ENCODE assay signal across 11 cellular contexts in genomic region chr3:50264964-50265485, GRCh38. TPM values are rescaled to one million over a fixed set of nuclear protein-coding genes. Genes with fewer than 3 reads are reported as not detected.
DNase-seq lines count a peak whose midpoint lies in the region; ATAC-seq, FAIRE-seq and TF ChIP-seq lines count a peak whose summit lies in the region.
"Had no signal": no experiment of that assay in that cellular context is flagged by ENCODE, and none has a peak within 500 bp of the region (broad histone marks: within the 10 kb centered on the region; RNA-seq: fewer than 3 reads in every experiment).

No MANE protein-coding gene starts in this region.

- H3K9ac ChIP-seq in HepG2 (ENCODE audit: insufficient read depth, low read depth, low read length): peak overlapping the region; percentile 94
- no peak overlapping the region for H3K9ac ChIP-seq in parathyroid adenoma

- H3K4me3 ChIP-seq in HepG2 (replicated peaks in 1 of 3; ENCODE audit: insufficient read depth in 1 of 3, low read depth in 2 of 3, low read length in 3 of 3) (peak overlapping the region in 2 of 3 experiments; percentile 3 to 61; a peak in 3 of 6 replicates), right lobe of liver (no peak overlapping the region), gastroesophageal sphincter (peak overlapping the region in 1 of 2 donors; percentile 11), parathyroid adenoma (ENCODE audit: low read depth, low read length) (no peak overlapping the region)

- TF ChIP-seq POLR2A in HepG2 (IDR thresholded peaks at IDR 0.05; ENCODE audit: insufficient read depth in 1 of 2, low read depth in 2 of 2, low read length in 2 of 2): peak in 1 of 2 experiments; percentile 24; a peak in 1 of 4 replicates
- TF ChIP-seq POLR2A in right lobe of liver (IDR thresholded peaks at IDR 0.05): no peak
- TF ChIP-seq POLR2A in gastroesophageal sphincter (IDR thresholded peaks at IDR 0.05): no peak

- TF ChIP-seq EP300 in HepG2 (IDR thresholded peaks at IDR 0.05; ENCODE audit: low read depth in 2 of 2, low read length in 2 of 2): no peak
- TF ChIP-seq EP300 in HepG2 (CRISPR knock-in tag; IDR thresholded peaks at IDR 0.05; ENCODE audit: borderline replicate concordance): no peak
- no peak for TF ChIP-seq EP300 in gastroesophageal sphincter (IDR thresholded peaks at IDR 0.05)

- in situ Hi-C loops in HepG2 (cut with HindIII; ENCODE audit: extremely low pct_ligation_motif_present, low pct_unique_long_range_greater_than_20kb): loop anchor here (5.0 kb wide), 1 partner anchor 57 kb away; the partner anchor contains the start of gene HYAL2

- CTCF ChIA-PET in HepG2 (lab: Yijun Ruan, JAX; ENCODE audit: low intra/inter-chr PET ratio, low total read pairs): no interaction called here

- peaks cover 87% of the 10 kb centered on the region for H3K4me1 ChIP-seq in HepG2 (ENCODE audit: insufficient read depth, low read length)
- peaks cover 0 to 15% (median 0%) of the 10 kb centered on the region in 4 donors for H3K4me1 ChIP-seq in right lobe of liver
- H3K4me1 ChIP-seq in gastroesophageal sphincter: peaks cover 0 to 96% (median 53%) of the 10 kb centered on the region in 3 donors
- H3K4me1 ChIP-seq in parathyroid adenoma: peaks cover 68% of the 10 kb centered on the region

- no peak for TF ChIP-seq RAD21 in HepG2 (CRISPR knock-in tag; IDR thresholded peaks at IDR 0.05)

- ATAC-seq in HepG2 (no peak), right lobe of liver (no peak), gastroesophageal sphincter (peak; percentile 10)
- ATAC-seq: stimulated activated naive B cell treated with anti-CD40 and anti-IgM and Interleukin-4, amounts not matched to agents 10 μg/mL and 1 μg/mL and 100 μg/mL, for 72 hours had no signal

- H3K36me3 ChIP-seq in HepG2 (replicated peaks in 1 of 2; ENCODE audit: control insufficient read depth in 1 of 2, insufficient read depth in 2 of 2, low read length in 2 of 2) (no peaks in the 10 kb centered on the region), right lobe of liver (no peaks in the 10 kb centered on the region), gastroesophageal sphincter (no peaks in the 10 kb centered on the region), parathyroid adenoma (ENCODE audit: control insufficient read depth, insufficient read depth, low read length) (no peaks in the 10 kb centered on the region)

- FAIRE-seq in HepG2 (lab: Jason Lieb, UNC): no peak

- H3K4me2 ChIP-seq in HepG2 (ENCODE audit: low read depth, low read length): peak overlapping the region; percentile 98
- peak overlapping the region; percentile 13 for H3K4me2 ChIP-seq in parathyroid adenoma (ENCODE audit: low read length)

- DNase-seq in HepG2 (ENCODE audit: low spot score) (no peak), right lobe of liver (no peak), GM19240 (ENCODE audit: insufficient read length, low spot score) (no peak), AML-193 (lab: John Stamatoyannopoulos, UW) (no peak), SIG-M5 (lab: John Stamatoyannopoulos, UW) (no peak), NCI-H526 treated with DMSO at 0.1 percent for 48 hours (lab: John Stamatoyannopoulos, UW) (no peak)
- DNase-seq: activated CD4-positive, CD25-positive, alpha-beta regulatory T cell treated with anti-CD3 and anti-CD28 coated beads, Interleukin-2, amount 50 U/mL, for 72 hours; foreskin melanocyte; stimulated activated naive B cell treated with anti-CD40 and anti-IgM and Interleukin-4, amounts not matched to agents 10 μg/mL and 1 μg/mL and 100 μg/mL, for 72 hours had no signal

- TF ChIP-seq CTCF in HepG2 (CRISPR knock-in tag; IDR thresholded peaks at IDR 0.05): no peak
- TF ChIP-seq CTCF in right lobe of liver (IDR thresholded peaks at IDR 0.05): no peak
- no peak for TF ChIP-seq CTCF in gastroesophageal sphincter (IDR thresholded peaks at IDR 0.05)
- no peak for TF ChIP-seq CTCF in parathyroid adenoma (IDR thresholded peaks at IDR 0.05)

- BruUV-seq in HepG2 (replicated peaks; lab: Mats Ljungman, UMichigan): no TSS peak

- H3K79me2 ChIP-seq in HepG2 (ENCODE audit: insufficient read depth, low read length) (peaks cover 21% of the 10 kb centered on the region), parathyroid adenoma (no peaks in the 10 kb centered on the region)

- POLR2A ChIA-PET in HepG2 (lab: Yijun Ruan, JAX): interaction anchor here (0.6 to 8.0 kb wide), 23 partner anchors 6 to 115 kb away, joined by 3 to 155 read pairs (median 7); partner anchors contain the start of genes GNAI2, HYAL1, HYAL2 and HYAL3

- H2AFZ ChIP-seq in HepG2 (ENCODE audit: low read length) (no peak overlapping the region), parathyroid adenoma (peak overlapping the region; percentile 63)

- 23% methylated on average over 4 of the region's 7 CpGs for WGBS in HepG2 (ENCODE audit: low lambda C conversion rate)
- WGBS in right lobe of liver (ENCODE audit: insufficient coverage, low coverage, low lambda C conversion rate, missing lambda C conversion rate): 53% methylated on average over 3 of the region's 7 CpGs
- WGBS in gastroesophageal sphincter (ENCODE audit: low coverage in 1 of 2), 2 donors: no CpG with 5 or more reads among the region's 7 CpGs

- H4K20me1 ChIP-seq in HepG2 (ENCODE audit: insufficient read depth, low read length): no peaks in the 10 kb centered on the region

- H3K9me3 ChIP-seq in HepG2 (ENCODE audit: low read length): no peaks in the 10 kb centered on the region
- no peaks in the 10 kb centered on the region for H3K9me3 ChIP-seq in right lobe of liver
- no peaks in the 10 kb centered on the region for H3K9me3 ChIP-seq in gastroesophageal sphincter
- no peaks in the 10 kb centered on the region for H3K9me3 ChIP-seq in parathyroid adenoma (ENCODE audit: control insufficient read depth, low read length)

- H3K27me3 ChIP-seq in HepG2 (ENCODE audit: control insufficient read depth in 1 of 2, insufficient read depth in 2 of 2, low read length in 2 of 2): no peaks in the 10 kb centered on the region; a peak in 1 of 5 replicates
- H3K27me3 ChIP-seq in right lobe of liver: no peaks in the 10 kb centered on the region
- H3K27me3 ChIP-seq in gastroesophageal sphincter: no peaks in the 10 kb centered on the region
- H3K27me3 ChIP-seq in parathyroid adenoma (ENCODE audit: control insufficient read depth, insufficient read depth, low read length): no peaks in the 10 kb centered on the region

- intact Hi-C loops in HepG2 (cut with micrococcal nuclease; ENCODE audit: unreplicated experiment) (loop anchor here (5.0 kb wide), 1 partner anchor 37 kb away; the partner anchor contains the start of gene HYAL1), right lobe of liver (cut with DNase I) (loop anchor here (5.0 to 10.0 kb wide), 2 partner anchors 38 to 140 kb away; no protein-coding TSS in a partner anchor)

- H3K27ac ChIP-seq in HepG2 (ENCODE audit: extremely low read length, insufficient read depth, low read length): peak overlapping the region; percentile 96
- no peak overlapping the region for H3K27ac ChIP-seq in right lobe of liver
- H3K27ac ChIP-seq in gastroesophageal sphincter: peak overlapping the region; percentile 95 to 100 (median 98)
- H3K27ac ChIP-seq in parathyroid adenoma: peak overlapping the region; percentile 98

RNA-seq across cellular contexts. Expression of gene SEMA3B, which starts 3.9 kb away (rescaled TPM):
- total RNA-seq in HepG2 (2016; rRNA removed; fragmentation: Illumina TruSeq; extraction: Trizol) (25.6 and 93.2 TPM in 2 replicates), right lobe of liver (1 to 10 TPM; 1.7 to 4.5 (median 2.6) TPM), gastroesophageal sphincter (10 to 100 TPM; 29.1 to 54.9 (median 44.2) TPM)
- 12.3 and 13.3 TPM in 2 replicates for total RNA-seq in HepG2 (2016; cell fraction: cytosol; rRNA removed; fragmentation: Illumina TruSeq; extraction: Trizol; ENCODE audit: low read depth)
- 23.5 and 94.1 TPM in 2 replicates for total RNA-seq in HepG2 (2016; cell fraction: insoluble cytoplasmic fraction; rRNA removed; fragmentation: Illumina TruSeq; extraction: Trizol)
- total RNA-seq in HepG2 (2016; cell fraction: membrane; rRNA removed; fragmentation: Illumina TruSeq; extraction: Trizol): 18.0 and 19.0 TPM in 2 replicates
- total RNA-seq in HepG2 (2016; cell fraction: nucleus; rRNA removed; fragmentation: Illumina TruSeq; extraction: Trizol): 106 and 120 TPM in 2 replicates
- 158 and 173 TPM in 2 replicates for polyA plus RNA-seq in HepG2 (2011; rRNA removed)
- polyA plus RNA-seq in HepG2 (2011; cell fraction: cytosol; rRNA removed): 99.8 and 199 TPM in 2 replicates
- 824 and 1,487 TPM in 2 replicates for polyA plus RNA-seq in HepG2 (2011; cell fraction: nucleus; rRNA removed)
- polyA plus RNA-seq in HepG2 (2012): 48.8 and 75.5 TPM in 2 replicates
- polyA plus RNA-seq in HepG2 (2016; cell fraction: cytosol; fragmentation: Illumina TruSeq; extraction: Trizol; ENCODE audit: low read depth): 10.5 and 10.8 TPM in 2 replicates
- polyA plus RNA-seq in HepG2 (2016; cell fraction: insoluble cytoplasmic fraction; fragmentation: Illumina TruSeq; extraction: Trizol; ENCODE audit: low read depth): 26.4 and 37.1 TPM in 2 replicates
- polyA plus RNA-seq in HepG2 (2016; cell fraction: membrane; fragmentation: Illumina TruSeq; extraction: Trizol; ENCODE audit: low read depth): 15.3 and 17.6 TPM in 2 replicates
- polyA plus RNA-seq in HepG2 (2016; cell fraction: nucleus; fragmentation: Illumina TruSeq; extraction: Trizol; ENCODE audit: insufficient read depth, low read depth): 390 and 409 TPM in 2 replicates
- 84.6 and 160 TPM in 2 replicates for polyA minus RNA-seq in HepG2 (2011; rRNA and poly(A)+ RNA removed; ENCODE audit: low replicate concordance)
- polyA minus RNA-seq in HepG2 (2011; cell fraction: cytosol; rRNA and poly(A)+ RNA removed): 55.4 and 70.0 TPM in 2 replicates
- polyA minus RNA-seq in HepG2 (2011; cell fraction: nucleus; rRNA and poly(A)+ RNA removed): 81.1 and 108 TPM in 2 replicates

RNA-seq across cellular contexts. Expression of gene LSMEM2, which starts 13.9 kb away (rescaled TPM):
- 0.07 TPM in 1 of 2 replicates, not detected in the other for total RNA-seq in HepG2 (2016; rRNA removed; fragmentation: Illumina TruSeq; extraction: Trizol)
- total RNA-seq in HepG2 (2016; cell fraction: cytosol; rRNA removed; fragmentation: Illumina TruSeq; extraction: Trizol; ENCODE audit: low read depth): not detected in 2 replicates
- 0.06 TPM in 1 of 2 replicates, not detected in the other for total RNA-seq in HepG2 (2016; cell fraction: insoluble cytoplasmic fraction; rRNA removed; fragmentation: Illumina TruSeq; extraction: Trizol)
- total RNA-seq in HepG2 (2016; cell fraction: membrane; rRNA removed; fragmentation: Illumina TruSeq; extraction: Trizol): not detected in 2 replicates
- 0.25 TPM in 1 of 2 replicates, not detected in the other for total RNA-seq in HepG2 (2016; cell fraction: nucleus; rRNA removed; fragmentation: Illumina TruSeq; extraction: Trizol)
- 0.41 and 0.44 TPM in 2 replicates for polyA plus RNA-seq in HepG2 (2011; rRNA removed)
- 0.08 and 0.15 TPM in 2 replicates for polyA plus RNA-seq in HepG2 (2011; cell fraction: cytosol; rRNA removed)
- 1.3 and 2.1 TPM in 2 replicates for polyA plus RNA-seq in HepG2 (2011; cell fraction: nucleus; rRNA removed)
- polyA plus RNA-seq in HepG2 (2012): 0.17 and 0.37 TPM in 2 replicates
- not detected in 2 replicates for polyA plus RNA-seq in HepG2 (2016; cell fraction: cytosol; fragmentation: Illumina TruSeq; extraction: Trizol; ENCODE audit: low read depth)
- not detected in 2 replicates for polyA plus RNA-seq in HepG2 (2016; cell fraction: insoluble cytoplasmic fraction; fragmentation: Illumina TruSeq; extraction: Trizol; ENCODE audit: low read depth)
- not detected in 2 replicates for polyA plus RNA-seq in HepG2 (2016; cell fraction: membrane; fragmentation: Illumina TruSeq; extraction: Trizol; ENCODE audit: low read depth)
- 0.42 TPM in 1 of 2 replicates, not detected in the other for polyA plus RNA-seq in HepG2 (2016; cell fraction: nucleus; fragmentation: Illumina TruSeq; extraction: Trizol; ENCODE audit: insufficient read depth, low read depth)
- 0.09 and 0.34 TPM in 2 replicates for polyA minus RNA-seq in HepG2 (2011; rRNA and poly(A)+ RNA removed; ENCODE audit: low replicate concordance)
- not detected in 2 replicates for polyA minus RNA-seq in HepG2 (2011; cell fraction: cytosol; rRNA and poly(A)+ RNA removed)
- polyA minus RNA-seq in HepG2 (2011; cell fraction: nucleus; rRNA and poly(A)+ RNA removed): 0.90 TPM in 1 of 2 replicates, not detected in the other
- not detected for total RNA-seq in right lobe of liver
- not detected for total RNA-seq in gastroesophageal sphincter

RNA-seq across cellular contexts. Expression of gene IFRD2, which starts 27.2 kb away (rescaled TPM):
- total RNA-seq in HepG2 (2016; rRNA removed; fragmentation: Illumina TruSeq; extraction: Trizol): 81.4 and 96.1 TPM in 2 replicates
- 66.4 and 85.9 TPM in 2 replicates for total RNA-seq in HepG2 (2016; cell fraction: cytosol; rRNA removed; fragmentation: Illumina TruSeq; extraction: Trizol; ENCODE audit: low read depth)
- total RNA-seq in HepG2 (2016; cell fraction: insoluble cytoplasmic fraction; rRNA removed; fragmentation: Illumina TruSeq; extraction: Trizol): 79.0 and 101 TPM in 2 replicates
- total RNA-seq in HepG2 (2016; cell fraction: membrane; rRNA removed; fragmentation: Illumina TruSeq; extraction: Trizol): 126 and 147 TPM in 2 replicates
- total RNA-seq in HepG2 (2016; cell fraction: nucleus; rRNA removed; fragmentation: Illumina TruSeq; extraction: Trizol): 83.9 and 92.3 TPM in 2 replicates
- polyA plus RNA-seq in HepG2 (2011; rRNA removed): 32.8 and 43.1 TPM in 2 replicates
- polyA plus RNA-seq in HepG2 (2011; cell fraction: cytosol; rRNA removed): 29.8 and 39.8 TPM in 2 replicates
- polyA plus RNA-seq in HepG2 (2011; cell fraction: nucleus; rRNA removed): 174 and 179 TPM in 2 replicates
- polyA plus RNA-seq in HepG2 (2012): 38.5 and 48.9 TPM in 2 replicates
- 54.5 and 72.4 TPM in 2 replicates for polyA plus RNA-seq in HepG2 (2016; cell fraction: cytosol; fragmentation: Illumina TruSeq; extraction: Trizol; ENCODE audit: low read depth)
- 62.4 and 77.5 TPM in 2 replicates for polyA plus RNA-seq in HepG2 (2016; cell fraction: insoluble cytoplasmic fraction; fragmentation: Illumina TruSeq; extraction: Trizol; ENCODE audit: low read depth)
- 89.6 and 91.5 TPM in 2 replicates for polyA plus RNA-seq in HepG2 (2016; cell fraction: membrane; fragmentation: Illumina TruSeq; extraction: Trizol; ENCODE audit: low read depth)
- polyA plus RNA-seq in HepG2 (2016; cell fraction: nucleus; fragmentation: Illumina TruSeq; extraction: Trizol; ENCODE audit: insufficient read depth, low read depth): 124 and 130 TPM in 2 replicates
- polyA minus RNA-seq in HepG2 (2011; rRNA and poly(A)+ RNA removed; ENCODE audit: low replicate concordance): 61.7 and 107 TPM in 2 replicates
- polyA minus RNA-seq in HepG2 (2011; cell fraction: cytosol; rRNA and poly(A)+ RNA removed): 15.9 and 21.4 TPM in 2 replicates
- polyA minus RNA-seq in HepG2 (2011; cell fraction: nucleus; rRNA and poly(A)+ RNA removed): 46.6 and 52.5 TPM in 2 replicates
- total RNA-seq in right lobe of liver: 10 to 100 TPM; 40.8 to 71.0 (median 56.3) TPM
- 10 to 100 TPM; 37.3 to 85.4 (median 64.9) TPM for total RNA-seq in gastroesophageal sphincter

RNA-seq across cellular contexts. Expression of gene GNAI2, which starts 29.0 kb away (rescaled TPM):
- total RNA-seq in HepG2 (2016; rRNA removed; fragmentation: Illumina TruSeq; extraction: Trizol) (34.5 and 51.1 TPM in 2 replicates), right lobe of liver (100 to 1,000 TPM in 2 of 6 experiments, 10 to 100 TPM in 4; 73.3 to 125 (median 98.7) TPM), gastroesophageal sphincter (100 to 1,000 TPM; 172 to 262 (median 222) TPM)
- 26.6 and 32.1 TPM in 2 replicates for total RNA-seq in HepG2 (2016; cell fraction: cytosol; rRNA removed; fragmentation: Illumina TruSeq; extraction: Trizol; ENCODE audit: low read depth)
- 33.4 and 51.3 TPM in 2 replicates for total RNA-seq in HepG2 (2016; cell fraction: insoluble cytoplasmic fraction; rRNA removed; fragmentation: Illumina TruSeq; extraction: Trizol)
- 43.7 and 48.0 TPM in 2 replicates for total RNA-seq in HepG2 (2016; cell fraction: membrane; rRNA removed; fragmentation: Illumina TruSeq; extraction: Trizol)
- total RNA-seq in HepG2 (2016; cell fraction: nucleus; rRNA removed; fragmentation: Illumina TruSeq; extraction: Trizol): 26.6 and 32.5 TPM in 2 replicates
- 66.1 and 66.2 TPM in 2 replicates for polyA plus RNA-seq in HepG2 (2011; rRNA removed)
- 64.5 and 77.2 TPM in 2 replicates for polyA plus RNA-seq in HepG2 (2011; cell fraction: cytosol; rRNA removed)
- 39.4 and 42.6 TPM in 2 replicates for polyA plus RNA-seq in HepG2 (2011; cell fraction: nucleus; rRNA removed)
- 25.4 and 25.9 TPM in 2 replicates for polyA plus RNA-seq in HepG2 (2012)
- polyA plus RNA-seq in HepG2 (2016; cell fraction: cytosol; fragmentation: Illumina TruSeq; extraction: Trizol; ENCODE audit: low read depth): 37.3 and 42.8 TPM in 2 replicates
- 57.1 and 66.6 TPM in 2 replicates for polyA plus RNA-seq in HepG2 (2016; cell fraction: insoluble cytoplasmic fraction; fragmentation: Illumina TruSeq; extraction: Trizol; ENCODE audit: low read depth)
- 69.3 and 71.1 TPM in 2 replicates for polyA plus RNA-seq in HepG2 (2016; cell fraction: membrane; fragmentation: Illumina TruSeq; extraction: Trizol; ENCODE audit: low read depth)
- 73.5 and 75.3 TPM in 2 replicates for polyA plus RNA-seq in HepG2 (2016; cell fraction: nucleus; fragmentation: Illumina TruSeq; extraction: Trizol; ENCODE audit: insufficient read depth, low read depth)
- polyA minus RNA-seq in HepG2 (2011; rRNA and poly(A)+ RNA removed; ENCODE audit: low replicate concordance): 111 and 236 TPM in 2 replicates
- polyA minus RNA-seq in HepG2 (2011; cell fraction: cytosol; rRNA and poly(A)+ RNA removed): 26.0 and 26.4 TPM in 2 replicates
- polyA minus RNA-seq in HepG2 (2011; cell fraction: nucleus; rRNA and poly(A)+ RNA removed): 16.4 and 20.0 TPM in 2 replicates

RNA-seq across cellular contexts. Expression of gene HYAL3, which starts 34.2 kb away (rescaled TPM):
- total RNA-seq in HepG2 (2016; rRNA removed; fragmentation: Illumina TruSeq; extraction: Trizol): 5.5 and 5.9 TPM in 2 replicates
- 3.1 and 4.0 TPM in 2 replicates for total RNA-seq in HepG2 (2016; cell fraction: cytosol; rRNA removed; fragmentation: Illumina TruSeq; extraction: Trizol; ENCODE audit: low read depth)
- total RNA-seq in HepG2 (2016; cell fraction: insoluble cytoplasmic fraction; rRNA removed; fragmentation: Illumina TruSeq; extraction: Trizol): 4.8 and 6.5 TPM in 2 replicates
- total RNA-seq in HepG2 (2016; cell fraction: membrane; rRNA removed; fragmentation: Illumina TruSeq; extraction: Trizol): 4.7 and 5.3 TPM in 2 replicates
- total RNA-seq in HepG2 (2016; cell fraction: nucleus; rRNA removed; fragmentation: Illumina TruSeq; extraction: Trizol): 4.6 and 5.5 TPM in 2 replicates
- polyA plus RNA-seq in HepG2 (2011; rRNA removed): 10.4 and 12.9 TPM in 2 replicates
- 10.7 and 17.4 TPM in 2 replicates for polyA plus RNA-seq in HepG2 (2011; cell fraction: cytosol; rRNA removed)
- polyA plus RNA-seq in HepG2 (2011; cell fraction: nucleus; rRNA removed): 24.5 and 24.6 TPM in 2 replicates
- polyA plus RNA-seq in HepG2 (2012): 2.2 and 2.5 TPM in 2 replicates
- 2.8 and 4.1 TPM in 2 replicates for polyA plus RNA-seq in HepG2 (2016; cell fraction: cytosol; fragmentation: Illumina TruSeq; extraction: Trizol; ENCODE audit: low read depth)
- polyA plus RNA-seq in HepG2 (2016; cell fraction: insoluble cytoplasmic fraction; fragmentation: Illumina TruSeq; extraction: Trizol; ENCODE audit: low read depth): 6.1 and 9.3 TPM in 2 replicates
- 6.6 and 7.3 TPM in 2 replicates for polyA plus RNA-seq in HepG2 (2016; cell fraction: membrane; fragmentation: Illumina TruSeq; extraction: Trizol; ENCODE audit: low read depth)
- polyA plus RNA-seq in HepG2 (2016; cell fraction: nucleus; fragmentation: Illumina TruSeq; extraction: Trizol; ENCODE audit: insufficient read depth, low read depth): 9.7 and 11.4 TPM in 2 replicates
- 24.0 and 60.6 TPM in 2 replicates for polyA minus RNA-seq in HepG2 (2011; rRNA and poly(A)+ RNA removed; ENCODE audit: low replicate concordance)
- 5.2 and 5.5 TPM in 2 replicates for polyA minus RNA-seq in HepG2 (2011; cell fraction: cytosol; rRNA and poly(A)+ RNA removed)
- polyA minus RNA-seq in HepG2 (2011; cell fraction: nucleus; rRNA and poly(A)+ RNA removed): 5.8 and 7.0 TPM in 2 replicates
- 1 to 10 TPM; 1.8 to 7.5 (median 3.1) TPM for total RNA-seq in right lobe of liver
- 1 to 10 TPM; 2.4 to 8.8 (median 4.0) TPM for total RNA-seq in gastroesophageal sphincter

Comparison
In these comparisons a context has a peak if more than half of its experiments do, and no peak if none do; other contexts are left out.
1. H3K27ac ChIP-seq: peak in HepG2 (single experiment), gastroesophageal sphincter (4 of 4) and parathyroid adenoma (single experiment); none in right lobe of liver (0 of 3).
2. H3K4me3 ChIP-seq: peak in HepG2 (2 of 3); none in right lobe of liver (0 of 3) and parathyroid adenoma (single experiment).